In the genomic region with DNA sequence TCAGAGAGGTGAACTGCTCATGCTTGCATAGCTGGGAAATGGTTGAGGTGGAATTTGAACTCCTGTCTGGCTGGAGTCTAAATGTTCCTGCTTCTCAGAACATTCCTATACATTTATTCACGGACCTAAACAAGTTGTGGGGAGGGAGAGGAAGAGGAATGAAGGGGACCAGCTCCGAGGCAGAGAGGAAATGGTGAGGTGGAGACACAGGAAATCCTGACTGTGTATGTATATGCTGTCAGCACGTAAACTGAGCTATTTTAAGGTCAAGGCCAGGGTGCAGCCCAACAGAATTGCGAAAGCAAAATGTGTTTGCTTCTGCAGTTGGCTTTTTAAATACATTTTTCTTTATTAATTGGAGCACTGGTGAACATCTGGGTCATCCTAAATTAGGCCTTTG, we compare ENCODE assay signal across 8 cellular contexts.
DNase-seq lines count a peak whose midpoint lies in the region; ATAC-seq and TF ChIP-seq lines count a peak whose summit lies in the region.

No MANE protein-coding gene starts in this region.

- H3K36me3 ChIP-seq in ACC112 (ENCODE audit: insufficient read depth, low read length) (no peaks in the 10 kb centered on the region), muscle layer of duodenum (ENCODE audit: control insufficient read depth in 1 of 2, insufficient read depth in 2 of 2, low read length in 2 of 2) (no peaks in the 10 kb centered on the region)

- H3K4me3 ChIP-seq in ACC112 (ENCODE audit: low read depth, low read length), result peak overlapping the region; percentile 28; the same call in 1 of the 2 replicates
- no peak overlapping the region for H3K4me3 ChIP-seq in cardiac fibroblast (replicated peaks in 1 of 2; ENCODE audit: low read depth in 2 of 2, low read length in 2 of 2)
- no peak overlapping the region for H3K4me3 ChIP-seq in muscle layer of duodenum (ENCODE audit: low read depth in 1 of 2, low read length in 2 of 2)

- no peaks in the 10 kb centered on the region for H3K79me2 ChIP-seq in ACC112 (ENCODE audit: control insufficient read depth, insufficient read depth, low read length, unreplicated experiment)

- H3K9me3 ChIP-seq in muscle layer of duodenum (ENCODE audit: control insufficient read depth in 1 of 2, low read length in 2 of 2), result no peaks in the 10 kb centered on the region

- ATAC-seq in GM19351 (IDR thresholded peaks at IDR 0.05; ENCODE audit: unreplicated experiment) (peak; percentile 59), GM21515 (IDR thresholded peaks at IDR 0.05; ENCODE audit: unreplicated experiment) (no peak)

- H3K4me1 ChIP-seq in ACC112 (ENCODE audit: control insufficient read depth, insufficient read depth, low read length, unreplicated experiment) (peaks cover 27% of the 10 kb centered on the region), muscle layer of duodenum (ENCODE audit: control insufficient read depth in 1 of 2, insufficient read depth in 2 of 2, low read length in 2 of 2) (peaks cover 5 to 14% of the 10 kb centered on the region in 2 donors)

- peak overlapping the region; percentile 73 for H2AFZ ChIP-seq in ACC112 (ENCODE audit: low read length, unreplicated experiment)

- TF ChIP-seq CTCF in cardiac fibroblast (IDR thresholded peaks at IDR 0.05; ENCODE audit: low read depth, low read length), result no peak

- H3K27ac ChIP-seq in ACC112 (ENCODE audit: low read depth, low read length) (peak overlapping the region; percentile 93), muscle layer of duodenum (ENCODE audit: low read length) (peak overlapping the region; percentile 79)

- DNase-seq in NOMO-1 treated with dmso at 0.1 percent for 144 hours (lab: John Stamatoyannopoulos, UW; ENCODE audit: unreplicated experiment) (peak; percentile 57), cardiac fibroblast (ENCODE audit: low read depth in 2 of 2) (peak; percentile 89 to 96), SHP77 treated with DMSO at 0.1 percent for 48 hours (lab: John Stamatoyannopoulos, UW) (no peak), NCI-H128 (lab: John Stamatoyannopoulos, UW; ENCODE audit: unreplicated experiment) (no peak)

- H3K27me3 ChIP-seq in ACC112 (ENCODE audit: insufficient read depth, low read length), result no peaks in the 10 kb centered on the region
- no peaks in the 10 kb centered on the region for H3K27me3 ChIP-seq in muscle layer of duodenum (ENCODE audit: low read depth, low read length)

Comparison
In these comparisons a context has a peak if more than half of its experiments do, and no peak if none do; other contexts are left out.
1. DNase-seq: peak in NOMO-1 treated with dmso at 0.1 percent for 144 hours (single experiment) and cardiac fibroblast (2 of 2); none in SHP77 treated with DMSO at 0.1 percent for 48 hours (single experiment) and NCI-H128 (single experiment).